Comparison of ENCODE assay signal across 11 cellular contexts in genomic region chr15:52008698-52009434, GRCh38. TPM values are rescaled to one million over a fixed set of nuclear protein-coding genes. Genes with fewer than 3 reads are reported as not detected.
DNase-seq lines count a peak whose midpoint lies in the region; ATAC-seq, FAIRE-seq and TF ChIP-seq lines count a peak whose summit lies in the region.
"Had no signal": no experiment of that assay in that cellular context is flagged by ENCODE, and none has a peak within 500 bp of the region (broad histone marks: within the 10 kb centered on the region; RNA-seq: fewer than 3 reads in every experiment).

No MANE protein-coding gene starts in this region.

- no peaks in the 10 kb centered on the region for H3K79me2 ChIP-seq in GM12878 (ENCODE audit: control insufficient read depth, insufficient read depth, low read length)

- peak overlapping the region; percentile 88 for H3K4me2 ChIP-seq in GM12878 (ENCODE audit: control insufficient read depth, insufficient read depth)

- no peak for DNase-seq in activated naive CD8-positive, alpha-beta T cell treated with anti-CD3 and anti-CD28 coated beads for 36 hours
- DNase-seq in activated naive CD8-positive, alpha-beta T cell treated with anti-CD3 and anti-CD28 coated beads, Interleukin-2, amount 50 U/mL, for 24 hours: no peak
- DNase-seq in NCI-H2029 (lab: John Stamatoyannopoulos, UW) (peak; percentile 83), GM12878 (ENCODE audit: low read depth, low spot score) (peak; percentile 80), upper lobe of right lung (no peak), RPMI8226 (no peak), chondrocyte (ENCODE audit: low spot score) (no peak)
- no peak for DNase-seq in naive thymus-derived CD8-positive, alpha-beta T cell
- DNase-seq: Kasumi-1, nucleus accumbens had no signal

- H3K27me3 Mint-ChIP-seq in activated naive CD8-positive, alpha-beta T cell treated with anti-CD3 and anti-CD28 coated beads for 36 hours: no peaks in the 10 kb centered on the region
- no peaks in the 10 kb centered on the region for H3K27me3 Mint-ChIP-seq in activated naive CD8-positive, alpha-beta T cell treated with anti-CD3 and anti-CD28 coated beads, Interleukin-2, amount 50 U/mL, for 24 hours
- H3K27me3 Mint-ChIP-seq in chondrocyte (ENCODE audit: low read depth): no peaks in the 10 kb centered on the region
- H3K27me3 Mint-ChIP-seq in naive thymus-derived CD8-positive, alpha-beta T cell: no peaks in the 10 kb centered on the region
- H3K27me3 Mint-ChIP-seq: dendritic cell treated with granulocyte-macrophage colony-stimulating factor and Interleukin-4, amounts not matched to agents 40 ng/mL and 50 ng/mL, for 4 days had no signal

- H3K36me3 ChIP-seq in GM12878 (ENCODE audit: control insufficient read depth in 2 of 2, insufficient read depth in 2 of 2, low read length in 1 of 2): no peaks in the 10 kb centered on the region
- no peaks in the 10 kb centered on the region for H3K36me3 ChIP-seq in upper lobe of right lung

- H3K4me3 Mint-ChIP-seq in activated naive CD8-positive, alpha-beta T cell treated with anti-CD3 and anti-CD28 coated beads for 36 hours: no peak overlapping the region
- H3K4me3 Mint-ChIP-seq in activated naive CD8-positive, alpha-beta T cell treated with anti-CD3 and anti-CD28 coated beads, Interleukin-2, amount 50 U/mL, for 24 hours: no peak overlapping the region
- H3K4me3 Mint-ChIP-seq in chondrocyte (ENCODE audit: unreplicated experiment): no peak overlapping the region
- no peak overlapping the region for H3K4me3 Mint-ChIP-seq in naive thymus-derived CD8-positive, alpha-beta T cell
- H3K4me3 Mint-ChIP-seq: dendritic cell treated with granulocyte-macrophage colony-stimulating factor and Interleukin-4, amounts not matched to agents 40 ng/mL and 50 ng/mL, for 4 days had no signal

- no peak for TF ChIP-seq RAD21 in GM12878 (IDR thresholded peaks at IDR 0.05; ENCODE audit: insufficient read depth, low read depth, low read length)

- peak overlapping the region; percentile 37 for H3K9ac ChIP-seq in GM12878 (ENCODE audit: control insufficient read depth, insufficient read depth, low read length)

- CTCF ChIA-PET in GM12878 (lab: Yijun Ruan, JAX): interaction anchor here (0.8 to 1.5 kb wide), 6 partner anchors 28 to 130 kb away, joined by 3 to 7 read pairs (median 4); no protein-coding TSS in a partner anchor

- H3K4me3 ChIP-seq in GM12878 (no peak overlapping the region), upper lobe of right lung (no peak overlapping the region)

- no TSS peak for BruUV-seq in GM12878 (replicated peaks; lab: Mats Ljungman, UMichigan)

- peak overlapping the region; percentile 62 for H3K27ac Mint-ChIP-seq in activated naive CD8-positive, alpha-beta T cell treated with anti-CD3 and anti-CD28 coated beads for 36 hours
- H3K27ac Mint-ChIP-seq in activated naive CD8-positive, alpha-beta T cell treated with anti-CD3 and anti-CD28 coated beads, Interleukin-2, amount 50 U/mL, for 24 hours: no peak overlapping the region
- no peak overlapping the region for H3K27ac Mint-ChIP-seq in chondrocyte (ENCODE audit: unreplicated experiment)
- peak overlapping the region in 4 of 10 donors; percentile 0 to 61 (median 32) for H3K27ac Mint-ChIP-seq in naive thymus-derived CD8-positive, alpha-beta T cell
- H3K27ac Mint-ChIP-seq: dendritic cell treated with granulocyte-macrophage colony-stimulating factor and Interleukin-4, amounts not matched to agents 40 ng/mL and 50 ng/mL, for 4 days had no signal

- SMC1A ChIA-PET in GM12878 (lab: Charles Lee; ENCODE audit: uncharacterized antibody, unreplicated experiment): interaction anchor here (0.6 to 5.7 kb wide), 8 partner anchors 9 to 129 kb away, joined by 3 to 68 read pairs (median 18); no protein-coding TSS in a partner anchor

- RAD21 ChIA-PET in GM12878 (lab: Charles Lee; ENCODE audit: unreplicated experiment): interaction anchor here (3.0 to 5.1 kb wide), 3 partner anchors 12 to 95 kb away, joined by 7 to 54 read pairs (median 33); partner anchors contain the start of gene MAPK6

- H3K27ac ChIP-seq in GM12878 (ENCODE audit: control insufficient read depth, insufficient read depth) (peak overlapping the region; percentile 99), upper lobe of right lung (no peak overlapping the region)

- no peaks in the 10 kb centered on the region for H3K9me3 ChIP-seq in GM12878 (replicated peaks; ENCODE audit: control insufficient read depth, insufficient read depth, low read length)
- H3K9me3 ChIP-seq in upper lobe of right lung: no peaks in the 10 kb centered on the region

- no peaks in the 10 kb centered on the region for H3K36me3 Mint-ChIP-seq in activated naive CD8-positive, alpha-beta T cell treated with anti-CD3 and anti-CD28 coated beads for 36 hours
- no peaks in the 10 kb centered on the region for H3K36me3 Mint-ChIP-seq in activated naive CD8-positive, alpha-beta T cell treated with anti-CD3 and anti-CD28 coated beads, Interleukin-2, amount 50 U/mL, for 24 hours (ENCODE audit: low read depth)
- no peaks in the 10 kb centered on the region for H3K36me3 Mint-ChIP-seq in chondrocyte (ENCODE audit: low read depth)
- no peaks in the 10 kb centered on the region for H3K36me3 Mint-ChIP-seq in naive thymus-derived CD8-positive, alpha-beta T cell

- no peaks in the 10 kb centered on the region for H4K20me1 ChIP-seq in GM12878 (ENCODE audit: control insufficient read depth, insufficient read depth)

- 53% methylated on average over 2 of the region's 2 CpGs for WGBS in GM12878 (ENCODE audit: insufficient coverage, insufficient replicate concordance, low lambda C conversion rate, missing lambda C conversion rate)

- no peak for TF ChIP-seq CTCF in GM12878 (IDR thresholded peaks at IDR 0.05 in 2 of 3, conservative IDR thresholded peaks at IDR 0.05 in 1 of 3; ENCODE audit: control insufficient read depth in 2 of 3, extremely low read depth in 1 of 3, insufficient read depth in 1 of 3, low read depth in 3 of 3, low read length in 3 of 3)
- no peak for TF ChIP-seq CTCF in upper lobe of right lung (IDR thresholded peaks at IDR 0.05)
- no peak for TF ChIP-seq CTCF in chondrocyte (IDR thresholded peaks at IDR 0.05)

- peak overlapping the region; percentile 48; the same call in 1 of the 2 replicates for H2AFZ ChIP-seq in GM12878 (ENCODE audit: control insufficient read depth, low read depth, low read length)

- intact Hi-C loops in GM12878 (cut with micrococcal nuclease; ENCODE audit: unreplicated experiment): loop anchor here (1.0 to 5.0 kb wide), 2 partner anchors 11 to 272 kb away; partner anchors contain the start of gene LYSMD2
- intact Hi-C loops in upper lobe of right lung (cut with DNase I): no loop called here

- H3K4me1 ChIP-seq in GM12878 (ENCODE audit: control insufficient read depth, insufficient read depth, low read length): peaks cover 80% of the 10 kb centered on the region
- H3K4me1 ChIP-seq in upper lobe of right lung: peaks cover 30% of the 10 kb centered on the region

- in situ Hi-C loops in GM12878 (cut with MboI): no loop called here

- TF ChIP-seq EP300 in GM12878 (IDR thresholded peaks at IDR 0.05; ENCODE audit: borderline replicate concordance in 1 of 2, control insufficient read depth in 1 of 2, low read depth in 2 of 2, low read length in 2 of 2): no peak

- no peak for TF ChIP-seq POLR2A in GM12878 (IDR thresholded peaks at IDR 0.05; ENCODE audit: low read depth, low read length)

- no peak for ATAC-seq in activated naive CD8-positive, alpha-beta T cell treated with anti-CD3 and anti-CD28 coated beads, Interleukin-2, amount 50 U/mL, for 24 hours
- peak; percentile 47 for ATAC-seq in GM12878
- ATAC-seq in upper lobe of right lung: peak; percentile 39
- ATAC-seq in naive thymus-derived CD8-positive, alpha-beta T cell: no peak

- peaks cover 45% of the 10 kb centered on the region for H3K4me1 Mint-ChIP-seq in activated naive CD8-positive, alpha-beta T cell treated with anti-CD3 and anti-CD28 coated beads for 36 hours
- peaks cover 79% of the 10 kb centered on the region for H3K4me1 Mint-ChIP-seq in activated naive CD8-positive, alpha-beta T cell treated with anti-CD3 and anti-CD28 coated beads, Interleukin-2, amount 50 U/mL, for 24 hours
- peaks cover 10% of the 10 kb centered on the region for H3K4me1 Mint-ChIP-seq in chondrocyte (ENCODE audit: low read depth)
- H3K4me1 Mint-ChIP-seq in naive thymus-derived CD8-positive, alpha-beta T cell: peaks cover 7 to 18% (median 12%) of the 10 kb centered on the region in 4 donors

- POLR2A ChIA-PET in GM12878 (lab: Charles Lee): interaction anchor here (1.0 to 5.0 kb wide), 3 partner anchors 11 to 74 kb away, joined by 3 to 54 read pairs (median 5); partner anchors contain the start of gene MAPK6
- POLR2A ChIA-PET in naive thymus-derived CD8-positive, alpha-beta T cell (lab: Charles Lee): interaction anchor here (0.5 kb wide), 1 partner anchor 16 kb away, joined by 3 read pairs; no protein-coding TSS in a partner anchor

- no peaks in the 10 kb centered on the region for H3K9me3 Mint-ChIP-seq in activated naive CD8-positive, alpha-beta T cell treated with anti-CD3 and anti-CD28 coated beads for 36 hours
- no peaks in the 10 kb centered on the region for H3K9me3 Mint-ChIP-seq in activated naive CD8-positive, alpha-beta T cell treated with anti-CD3 and anti-CD28 coated beads, Interleukin-2, amount 50 U/mL, for 24 hours
- no peaks in the 10 kb centered on the region for H3K9me3 Mint-ChIP-seq in chondrocyte (ENCODE audit: low read depth)
- no peaks in the 10 kb centered on the region for H3K9me3 Mint-ChIP-seq in naive thymus-derived CD8-positive, alpha-beta T cell
- H3K9me3 Mint-ChIP-seq: dendritic cell treated with granulocyte-macrophage colony-stimulating factor and Interleukin-4, amounts not matched to agents 40 ng/mL and 50 ng/mL, for 4 days had no signal

- FAIRE-seq in GM12878 (lab: Jason Lieb, UNC): peak; percentile 54

- H3K27me3 ChIP-seq in GM12878 (replicated peaks in 1 of 2; ENCODE audit: control insufficient read depth in 2 of 2, insufficient read depth in 2 of 2, low read length in 1 of 2) (no peaks in the 10 kb centered on the region), upper lobe of right lung (no peaks in the 10 kb centered on the region)

RNA-seq across cellular contexts. Expression of gene MAPK6, which starts 10.2 kb away (rescaled TPM):
- total RNA-seq in activated naive CD8-positive, alpha-beta T cell treated with anti-CD3 and anti-CD28 coated beads for 36 hours: 10 to 100 TPM; 52.6 to 53.5 TPM
- total RNA-seq in GM12878 (2013; cell fraction: nucleolus; rRNA removed): 80.8 and 88.1 TPM in 2 replicates
- total RNA-seq in GM12878 (2014; rRNA removed) (52.6 and 59.6 TPM in 2 replicates), GM12878 (2014; rRNA removed; fragmentation: Illumina TruSeq; extraction: Trizol) (69.8 and 71.0 TPM in 2 replicates), GM12878 (2021) (72.6 TPM in 2 replicates), upper lobe of right lung (20.9 TPM), chondrocyte (45.2 to 60.1 TPM (median 59.0 TPM) in 3 replicates)
- polyA plus RNA-seq in GM12878 (2011; ENCODE audit: low read depth): 24.7 TPM
- polyA plus RNA-seq in GM12878 (2011; rRNA removed) (100 and 162 TPM in 2 replicates), GM12878 (2014; fragmentation: Illumina TruSeq; extraction: Trizol) (62.6 and 76.2 TPM in 2 replicates), GM12878 (2014; fragmentation: Nextera tagmentation; extraction: Ambion mirVana) (10 to 100 TPM; 20.6 to 23.4 TPM), GM12878 (2014; rRNA removed) (28.0 and 35.6 TPM in 2 replicates), GM12878 (2016; fragmentation: Nextera tagmentation; extraction: Ambion mirVana) (10 to 100 TPM; 47.5 to 52.5 TPM)
- polyA plus RNA-seq in GM12878 (2011; cell fraction: cytosol; rRNA removed): 32.0 and 38.4 TPM in 2 replicates
- polyA plus RNA-seq in GM12878 (2011; cell fraction: nucleus; rRNA removed): 28.7 and 36.7 TPM in 2 replicates
- polyA plus RNA-seq in GM12878 (2012): 24.5 and 34.8 TPM in 2 replicates
- polyA minus RNA-seq in GM12878 (2011; rRNA and poly(A)+ RNA removed): 77.4 and 116 TPM in 2 replicates
- 37.0 and 41.8 TPM in 2 replicates for polyA minus RNA-seq in GM12878 (2011; cell fraction: cytosol; rRNA and poly(A)+ RNA removed)
- 19.3 and 25.4 TPM in 2 replicates for polyA minus RNA-seq in GM12878 (2011; cell fraction: nucleus; rRNA and poly(A)+ RNA removed)
- 10 to 100 TPM; 19.8 to 21.7 TPM for total RNA-seq in naive thymus-derived CD8-positive, alpha-beta T cell
- 1 to 10 TPM; 5.3 to 6.3 (median 5.4) TPM for polyA plus RNA-seq in naive thymus-derived CD8-positive, alpha-beta T cell

RNA-seq across cellular contexts. Expression of gene LEO1, which starts 37.3 kb away (rescaled TPM):
- 10 to 100 TPM; 31.8 to 32.2 TPM for total RNA-seq in activated naive CD8-positive, alpha-beta T cell treated with anti-CD3 and anti-CD28 coated beads for 36 hours
- 71.0 and 71.5 TPM in 2 replicates for total RNA-seq in GM12878 (2013; cell fraction: nucleolus; rRNA removed)
- total RNA-seq in GM12878 (2014; rRNA removed) (23.7 and 28.6 TPM in 2 replicates), GM12878 (2014; rRNA removed; fragmentation: Illumina TruSeq; extraction: Trizol) (45.1 and 46.1 TPM in 2 replicates), GM12878 (2021) (23.0 and 23.6 TPM in 2 replicates), upper lobe of right lung (13.2 TPM), chondrocyte (17.5 to 24.0 TPM (median 17.7 TPM) in 3 replicates)
- 14.7 TPM for polyA plus RNA-seq in GM12878 (2011; ENCODE audit: low read depth)
- polyA plus RNA-seq in GM12878 (2011; rRNA removed) (13.6 and 15.8 TPM in 2 replicates), GM12878 (2014; fragmentation: Illumina TruSeq; extraction: Trizol) (50.6 and 62.8 TPM in 2 replicates), GM12878 (2014; fragmentation: Nextera tagmentation; extraction: Ambion mirVana) (10 to 100 TPM; 29.5 to 35.2 TPM), GM12878 (2014; rRNA removed) (23.8 and 25.8 TPM in 2 replicates), GM12878 (2016; fragmentation: Nextera tagmentation; extraction: Ambion mirVana) (10 to 100 TPM; 45.6 to 47.8 TPM)
- 3.6 and 4.8 TPM in 2 replicates for polyA plus RNA-seq in GM12878 (2011; cell fraction: cytosol; rRNA removed)
- polyA plus RNA-seq in GM12878 (2011; cell fraction: nucleus; rRNA removed): 5.4 and 8.5 TPM in 2 replicates
- 18.5 and 23.9 TPM in 2 replicates for polyA plus RNA-seq in GM12878 (2012)
- 9.0 and 9.4 TPM in 2 replicates for polyA minus RNA-seq in GM12878 (2011; rRNA and poly(A)+ RNA removed)
- polyA minus RNA-seq in GM12878 (2011; cell fraction: cytosol; rRNA and poly(A)+ RNA removed): 5.3 and 6.5 TPM in 2 replicates
- polyA minus RNA-seq in GM12878 (2011; cell fraction: nucleus; rRNA and poly(A)+ RNA removed): 5.7 and 7.3 TPM in 2 replicates
- total RNA-seq in naive thymus-derived CD8-positive, alpha-beta T cell: 10 to 100 TPM; 20.2 to 20.9 TPM
- polyA plus RNA-seq in naive thymus-derived CD8-positive, alpha-beta T cell: 10 to 100 TPM; 15.0 to 26.5 (median 19.6) TPM

Comparison
In these comparisons a context has a peak if more than half of its experiments do, and no peak if none do; other contexts are left out.
1. DNase-seq: peak in NCI-H2029 (single experiment) and GM12878 (single experiment); none in activated naive CD8-positive, alpha-beta T cell treated with anti-CD3 and anti-CD28 coated beads for 36 hours (single experiment), activated naive CD8-positive, alpha-beta T cell treated with anti-CD3 and anti-CD28 coated beads, Interleukin-2, amount 50 U/mL, for 24 hours (single experiment), upper lobe of right lung (single experiment), RPMI8226 (single experiment), chondrocyte (single experiment) and naive thymus-derived CD8-positive, alpha-beta T cell (0 of 10).
2. ATAC-seq: peak in GM12878 (single experiment) and upper lobe of right lung (single experiment); none in activated naive CD8-positive, alpha-beta T cell treated with anti-CD3 and anti-CD28 coated beads, Interleukin-2, amount 50 U/mL, for 24 hours (single experiment) and naive thymus-derived CD8-positive, alpha-beta T cell (0 of 2).